ENCODE assay signal across 8 cellular contexts in the genomic region with DNA sequence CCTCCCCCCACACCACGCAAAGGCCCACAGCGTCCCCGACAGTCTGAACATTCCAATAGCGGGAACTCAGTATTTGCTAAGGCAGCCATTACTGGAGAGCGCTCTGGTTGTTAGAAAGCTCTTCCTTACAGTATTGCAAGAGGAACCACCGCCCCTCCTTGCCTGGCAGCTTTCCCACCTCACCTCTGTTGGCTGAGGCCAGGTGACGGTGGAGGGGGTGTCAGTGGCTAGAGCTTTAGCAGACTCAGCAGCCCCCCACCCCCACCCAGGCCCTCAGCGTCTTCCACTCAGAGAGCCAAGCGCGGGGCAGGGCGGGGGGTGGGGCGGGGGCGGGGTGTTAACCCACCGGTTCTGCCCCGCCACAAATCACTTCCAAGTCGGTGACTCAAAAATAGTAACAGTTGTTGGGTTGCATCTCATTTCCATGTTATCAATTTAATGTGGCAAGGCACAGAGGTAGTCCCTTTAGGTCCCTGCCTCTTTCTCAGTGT. TPM values are rescaled to one million over a fixed set of nuclear protein-coding genes. Genes with fewer than 3 reads are reported as not detected.
DNase-seq lines count a peak whose midpoint lies in the region; ATAC-seq and TF ChIP-seq lines count a peak whose summit lies in the region.

No MANE protein-coding gene starts in this region.

- H3K9ac ChIP-seq in colonic mucosa (ENCODE audit: low read depth in 2 of 2, low read length in 2 of 2) = peak overlapping the region; percentile 68 to 86

- peak overlapping the region; percentile 97 for H3K4me3 Mint-ChIP-seq in type B pancreatic cell

- H3K4me1 ChIP-seq in SJSA1 (replicated peaks) (peaks cover 48% of the 10 kb centered on the region), colonic mucosa (peaks cover 48% of the 10 kb centered on the region), mesodermal cell (ENCODE audit: control insufficient read depth, insufficient read depth, low read length, poor library complexity, severe bottlenecking) (peaks cover 41% of the 10 kb centered on the region)

- intact Hi-C loops in colonic mucosa (cut with DNase I) = no loop called here

- H3K27ac Mint-ChIP-seq in type B pancreatic cell = peak overlapping the region; percentile 98

- H3K9me3 ChIP-seq in SJSA1 (replicated peaks) (no peaks in the 10 kb centered on the region), colonic mucosa (no peaks in the 10 kb centered on the region), mesodermal cell (ENCODE audit: control insufficient read depth, low read length) (no peaks in the 10 kb centered on the region)

- no peaks in the 10 kb centered on the region; the same call in 1 of the 2 replicates for H3K36me3 ChIP-seq in SJSA1
- no peaks in the 10 kb centered on the region for H3K36me3 ChIP-seq in colonic mucosa
- H3K36me3 ChIP-seq in mesodermal cell (ENCODE audit: control insufficient read depth, insufficient read depth, low read length) = no peaks in the 10 kb centered on the region

- peak overlapping the region; percentile 29 for H3K4me3 ChIP-seq in SJSA1
- H3K4me3 ChIP-seq in colonic mucosa = peak overlapping the region; percentile 38
- peak overlapping the region; percentile 42 for H3K4me3 ChIP-seq in mesodermal cell (ENCODE audit: extremely low read depth, insufficient read depth, low read length, poor library complexity, severe bottlenecking)

- no peaks in the 10 kb centered on the region for H3K36me3 Mint-ChIP-seq in type B pancreatic cell

- H3K27me3 ChIP-seq in SJSA1 (replicated peaks) = no peaks in the 10 kb centered on the region; the same call in 1 of the 2 replicates
- peaks cover 7% of the 10 kb centered on the region for H3K27me3 ChIP-seq in colonic mucosa

- 6% methylated on average over 4 to 6 of the region's 16 CpGs for WGBS in mesodermal cell (ENCODE audit: insufficient coverage in 2 of 2), 2 experiments

- ATAC-seq in GM19023 (IDR thresholded peaks at IDR 0.05; ENCODE audit: unreplicated experiment) (no peak), GM19467 (IDR thresholded peaks at IDR 0.05; ENCODE audit: unreplicated experiment) (no peak)

- peaks cover 13% of the 10 kb centered on the region for H3K27me3 Mint-ChIP-seq in type B pancreatic cell

- no peaks in the 10 kb centered on the region for H3K9me3 Mint-ChIP-seq in type B pancreatic cell

- peaks cover 45% of the 10 kb centered on the region for H3K4me1 Mint-ChIP-seq in type B pancreatic cell (ENCODE audit: unreplicated experiment)

- H3K27ac ChIP-seq in SJSA1 (peak overlapping the region; percentile 51), colonic mucosa (peak overlapping the region; percentile 95), mesodermal cell (ENCODE audit: low read depth, low read length, severe bottlenecking) (peak overlapping the region; percentile 90)

- DNase-seq in EH (ENCODE audit: low read depth) (peak; percentile 39), M059J (ENCODE audit: low read depth) (peak; percentile 16), SJSA1 (ENCODE audit: low read depth in 1 of 2, low spot score in 2 of 2) (no peak), colonic mucosa (peak; percentile 75), type B pancreatic cell (ENCODE audit: extremely low spot score, unreplicated experiment) (no peak)

- TF ChIP-seq CTCF in colonic mucosa (IDR thresholded peaks at IDR 0.05) (no peak), type B pancreatic cell (conservative IDR thresholded peaks at IDR 0.05) (no peak)

RNA-seq across cellular contexts. Expression of gene PLEKHH3, which starts 2.3 kb away (rescaled TPM):
- total RNA-seq in M059J (2014; rRNA removed; shearing (Covaris generic)) = 14.9 and 17.8 TPM in 2 replicates
- total RNA-seq in SJSA1 (2014; rRNA removed; shearing (Covaris generic)) = 3.8 and 8.8 TPM in 2 replicates
- total RNA-seq in colonic mucosa (10 to 100 TPM; 14.6 to 17.6 TPM), type B pancreatic cell (ENCODE audit: low replicate concordance) (29.1 and 60.5 TPM in 2 replicates)
- polyA plus RNA-seq in mesodermal cell (2013, experiment 1 of 2) = 17.2 TPM
- 12.4 TPM for polyA plus RNA-seq in mesodermal cell (2013, experiment 2 of 2)

RNA-seq across cellular contexts. Expression of gene CCR10, which starts 2.6 kb away (rescaled TPM):
- total RNA-seq in M059J (2014; rRNA removed; shearing (Covaris generic)) = 0.32 TPM in 1 of 2 replicates, not detected in the other
- not detected in 2 replicates for total RNA-seq in SJSA1 (2014; rRNA removed; shearing (Covaris generic))
- under 1 TPM; 0.56 to 0.86 TPM for total RNA-seq in colonic mucosa
- 1.1 TPM for polyA plus RNA-seq in mesodermal cell (2013, experiment 1 of 2)
- 1.8 TPM for polyA plus RNA-seq in mesodermal cell (2013, experiment 2 of 2)
- 1.2 TPM in 1 of 2 replicates, not detected in the other for total RNA-seq in type B pancreatic cell (ENCODE audit: low replicate concordance)

RNA-seq across cellular contexts. Expression of gene CNTNAP1, which starts 3.3 kb away (rescaled TPM):
- 5.4 and 11.8 TPM in 2 replicates for total RNA-seq in M059J (2014; rRNA removed; shearing (Covaris generic))
- total RNA-seq in SJSA1 (2014; rRNA removed; shearing (Covaris generic)) = 0.34 and 1.1 TPM in 2 replicates
- total RNA-seq in colonic mucosa = 1 to 10 TPM; 1.5 to 5.0 TPM
- 14.5 TPM for polyA plus RNA-seq in mesodermal cell (2013, experiment 1 of 2)
- polyA plus RNA-seq in mesodermal cell (2013, experiment 2 of 2) = 13.9 TPM
- total RNA-seq in type B pancreatic cell (ENCODE audit: low replicate concordance) = 1.00 and 17.8 TPM in 2 replicates

RNA-seq across cellular contexts. Expression of gene TUBG2, which starts 20.0 kb away (rescaled TPM):
- total RNA-seq in M059J (2014; rRNA removed; shearing (Covaris generic)) = 15.9 and 21.0 TPM in 2 replicates
- 0.92 and 3.5 TPM in 2 replicates for total RNA-seq in SJSA1 (2014; rRNA removed; shearing (Covaris generic))
- total RNA-seq in colonic mucosa (1 to 10 TPM; 5.6 to 7.7 TPM), type B pancreatic cell (ENCODE audit: low replicate concordance) (18.0 and 24.4 TPM in 2 replicates)
- polyA plus RNA-seq in mesodermal cell (2013, experiment 1 of 2) = 28.4 TPM
- 25.0 TPM for polyA plus RNA-seq in mesodermal cell (2013, experiment 2 of 2)

Comparison
In these comparisons a context has a peak if more than half of its experiments do, and no peak if none do; other contexts are left out.
1. DNase-seq: peak in EH (single experiment), M059J (single experiment) and colonic mucosa (single experiment); none in SJSA1 (0 of 2) and type B pancreatic cell (single experiment).
2. Peak in every context shown above with its lines, with median percentiles within 50 percentile points of each other: H3K27ac ChIP-seq and H3K4me3 ChIP-seq.